2 cellular contexts compared by ENCODE assay signal in genomic region chr6:90198758-90199425, GRCh38.
TF ChIP-seq lines count a peak whose summit lies in the region.

No MANE protein-coding gene starts in this region.

TF ChIP-seq in IMR-90, 13 proteins besides CTCF, POLR2A, EP300 and RAD21:
- TF ChIP-seq, protein P1, sequence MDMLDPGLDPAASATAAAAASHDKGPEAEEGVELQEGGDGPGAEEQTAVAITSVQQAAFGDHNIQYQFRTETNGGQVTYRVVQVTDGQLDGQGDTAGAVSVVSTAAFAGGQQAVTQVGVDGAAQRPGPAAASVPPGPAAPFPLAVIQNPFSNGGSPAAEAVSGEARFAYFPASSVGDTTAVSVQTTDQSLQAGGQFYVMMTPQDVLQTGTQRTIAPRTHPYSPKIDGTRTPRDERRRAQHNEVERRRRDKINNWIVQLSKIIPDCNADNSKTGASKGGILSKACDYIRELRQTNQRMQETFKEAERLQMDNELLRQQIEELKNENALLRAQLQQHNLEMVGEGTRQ (IDR thresholded peaks at IDR 0.05; ENCODE audit: low read depth, low read length), result no peak
- TF ChIP-seq CHD1 (IDR thresholded peaks at IDR 0.05; ENCODE audit: low read depth, low read length), result no peak
- no peak for TF ChIP-seq MXI1 (IDR thresholded peaks at IDR 0.05; ENCODE audit: borderline replicate concordance, low read depth, low read length)
- TF ChIP-seq SMC3 (IDR thresholded peaks at IDR 0.05; ENCODE audit: low read depth, low read length), result no peak
- no peak for TF ChIP-seq FOS (IDR thresholded peaks at IDR 0.05; ENCODE audit: low read depth, low read length)
- no peak for TF ChIP-seq BHLHE40 (IDR thresholded peaks at IDR 0.05; ENCODE audit: low read depth, low read length)
- no peak for TF ChIP-seq RCOR1 (IDR thresholded peaks at IDR 0.05; ENCODE audit: insufficient replicate concordance, low read length)
- no peak for TF ChIP-seq CEBPB (IDR thresholded peaks at IDR 0.05; ENCODE audit: low read depth, low read length)
- TF ChIP-seq RFX5 (IDR thresholded peaks at IDR 0.05; ENCODE audit: low read depth, low read length), result no peak
- TF ChIP-seq ELK1 (IDR thresholded peaks at IDR 0.05; ENCODE audit: borderline replicate concordance, low read depth, low read length), result no peak
- no peak for TF ChIP-seq MAFK (IDR thresholded peaks at IDR 0.05; ENCODE audit: low read depth, low read length)
- no peak for TF ChIP-seq MAZ (IDR thresholded peaks at IDR 0.05; ENCODE audit: borderline replicate concordance, low read depth, low read length)
- TF ChIP-seq NFE2L2 (IDR thresholded peaks at IDR 0.05; ENCODE audit: low read depth, low read length), result no peak

TF ChIP-seq in GM12891, 5 proteins besides CTCF, POLR2A, EP300 and RAD21:
- TF ChIP-seq PAX5 (IDR thresholded peaks at IDR 0.05; ENCODE audit: insufficient read depth, low read length, severe bottlenecking) (no peak), POU2F2 (IDR thresholded peaks at IDR 0.05; ENCODE audit: low read depth, low read length) (no peak), SPI1 (IDR thresholded peaks at IDR 0.05; ENCODE audit: low read depth, low read length) (no peak), TAF1 (IDR thresholded peaks at IDR 0.05; ENCODE audit: low read depth, low read length) (no peak), POLR2AphosphoS5 (IDR thresholded peaks at IDR 0.05; ENCODE audit: low read depth, low read length) (no peak)
